Comparison of ENCODE assay signal across 1 cellular context in the genomic region with DNA sequence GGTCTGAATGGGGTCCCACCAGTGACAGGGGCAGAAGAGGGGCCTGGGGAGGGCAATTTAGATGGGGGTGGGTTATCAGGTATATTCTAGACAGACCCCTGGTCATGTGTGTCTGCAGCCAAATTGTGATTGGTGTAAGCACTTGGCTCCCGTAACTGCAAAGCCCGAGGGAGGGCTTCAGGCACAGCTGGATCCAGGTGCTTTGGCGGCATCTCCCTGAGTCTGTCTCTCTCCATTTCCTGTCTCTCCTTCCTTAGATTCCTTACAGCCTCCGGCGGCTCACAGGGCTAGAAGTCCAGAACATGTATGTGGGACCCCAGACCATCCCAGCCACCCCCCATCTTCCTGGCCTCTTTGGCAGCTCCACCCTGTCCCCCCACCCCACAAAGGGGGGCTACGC.
TF ChIP-seq lines count a peak whose summit lies in the region.

No MANE protein-coding gene starts in this region.

TF ChIP-seq in K562, 482 proteins besides CTCF, POLR2A, EP300 and RAD21:
- TF ChIP-seq, protein P1, sequence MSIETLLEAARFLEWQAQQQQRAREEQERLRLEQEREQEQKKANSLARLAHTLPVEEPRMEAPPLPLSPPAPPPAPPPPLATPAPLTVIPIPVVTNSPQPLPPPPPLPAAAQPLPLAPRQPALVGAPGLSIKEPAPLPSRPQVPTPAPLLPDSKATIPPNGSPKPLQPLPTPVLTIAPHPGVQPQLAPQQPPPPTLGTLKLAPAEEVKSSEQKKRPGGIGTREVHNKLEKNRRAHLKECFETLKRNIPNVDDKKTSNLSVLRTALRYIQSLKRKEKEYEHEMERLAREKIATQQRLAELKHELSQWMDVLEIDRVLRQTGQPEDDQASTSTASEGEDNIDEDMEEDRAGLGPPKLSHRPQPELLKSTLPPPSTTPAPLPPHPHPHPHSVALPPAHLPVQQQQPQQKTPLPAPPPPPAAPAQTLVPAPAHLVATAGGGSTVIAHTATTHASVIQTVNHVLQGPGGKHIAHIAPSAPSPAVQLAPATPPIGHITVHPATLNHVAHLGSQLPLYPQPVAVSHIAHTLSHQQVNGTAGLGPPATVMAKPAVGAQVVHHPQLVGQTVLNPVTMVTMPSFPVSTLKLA (conservative IDR thresholded peaks at IDR 0.05) = no peak
- TF ChIP-seq, protein P2, sequence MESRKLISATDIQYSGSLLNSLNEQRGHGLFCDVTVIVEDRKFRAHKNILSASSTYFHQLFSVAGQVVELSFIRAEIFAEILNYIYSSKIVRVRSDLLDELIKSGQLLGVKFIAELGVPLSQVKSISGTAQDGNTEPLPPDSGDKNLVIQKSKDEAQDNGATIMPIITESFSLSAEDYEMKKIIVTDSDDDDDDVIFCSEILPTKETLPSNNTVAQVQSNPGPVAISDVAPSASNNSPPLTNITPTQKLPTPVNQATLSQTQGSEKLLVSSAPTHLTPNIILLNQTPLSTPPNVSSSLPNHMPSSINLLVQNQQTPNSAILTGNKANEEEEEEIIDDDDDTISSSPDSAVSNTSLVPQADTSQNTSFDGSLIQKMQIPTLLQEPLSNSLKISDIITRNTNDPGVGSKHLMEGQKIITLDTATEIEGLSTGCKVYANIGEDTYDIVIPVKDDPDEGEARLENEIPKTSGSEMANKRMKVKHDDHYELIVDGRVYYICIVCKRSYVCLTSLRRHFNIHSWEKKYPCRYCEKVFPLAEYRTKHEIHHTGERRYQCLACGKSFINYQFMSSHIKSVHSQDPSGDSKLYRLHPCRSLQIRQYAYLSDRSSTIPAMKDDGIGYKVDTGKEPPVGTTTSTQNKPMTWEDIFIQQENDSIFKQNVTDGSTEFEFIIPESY (CRISPR knock-in tag; IDR thresholded peaks at IDR 0.05) = peak; percentile 73; the same call in 1 of the 2 replicates
- TF ChIP-seq PRDM10 (IDR thresholded peaks at IDR 0.05; ENCODE audit: partially characterized antibody) = peak; percentile 76
- no peak for TF ChIP-seq JUN (IDR thresholded peaks at IDR 0.05; ENCODE audit: borderline replicate concordance, low read depth, low read length)
- TF ChIP-seq JUN (CRISPR knock-in tag; IDR thresholded peaks at IDR 0.05; ENCODE audit: borderline replicate concordance) = no peak
- TF ChIP-seq RBM25 (IDR thresholded peaks at IDR 0.05; ENCODE audit: low read depth, low read length, severe bottlenecking) = peak; percentile 76
